Comparison of ENCODE assay signal across 21 cellular contexts in the genomic region with DNA sequence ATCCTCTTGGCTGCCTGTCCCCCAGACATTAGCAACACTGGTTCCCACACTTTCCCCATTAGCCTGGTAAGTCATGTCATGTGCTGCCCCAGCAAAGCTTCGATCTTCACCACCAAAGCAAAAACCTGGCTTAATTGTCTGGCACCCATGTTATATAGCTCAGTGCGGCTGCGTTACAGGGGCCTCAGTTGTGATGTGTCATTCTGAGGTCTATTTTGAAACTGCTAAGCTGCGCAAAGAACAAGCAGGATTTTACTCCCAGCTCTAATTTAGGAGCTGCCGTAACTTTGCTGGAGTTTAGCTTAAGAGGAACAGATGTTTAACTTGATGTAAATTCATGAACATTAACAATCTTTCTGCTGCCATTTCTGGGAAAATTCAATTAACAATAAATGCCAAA.
DNase-seq lines count a peak whose midpoint lies in the region; FAIRE-seq and TF ChIP-seq lines count a peak whose summit lies in the region.
"Had no signal": no experiment of that assay in that cellular context is flagged by ENCODE, and none has a peak within 500 bp of the region (broad histone marks: within the 10 kb centered on the region; RNA-seq: fewer than 3 reads in every experiment).

No MANE protein-coding gene starts in this region.

- no peak for FAIRE-seq in kidney (lab: Jason Lieb, UNC)
- FAIRE-seq: A549, GM12892, GM18507 had no signal

- no peaks in the 10 kb centered on the region for H3K36me3 ChIP-seq in kidney (ENCODE audit: control insufficient read depth in 1 of 2, insufficient read depth in 2 of 2, low read length in 2 of 2)
- H3K36me3 ChIP-seq: BLaER1, HAP-1 had no signal

- intact Hi-C loops in kidney (cut with DNase I), result no loop called here

- H3K4me1 Mint-ChIP-seq in endothelial cell (ENCODE audit: unreplicated experiment) (peaks cover 4% of the 10 kb centered on the region), chondrocyte (ENCODE audit: low read depth) (no peaks in the 10 kb centered on the region)
- H3K4me1 Mint-ChIP-seq: CD14-positive monocyte had no signal

- H3K27me3 Mint-ChIP-seq in endothelial cell (ENCODE audit: unreplicated experiment) (peaks cover 1% of the 10 kb centered on the region), chondrocyte (ENCODE audit: low read depth) (peaks cover 8% of the 10 kb centered on the region)

- no peak overlapping the region for H3K4me3 Mint-ChIP-seq in endothelial cell (ENCODE audit: unreplicated experiment)
- no peak overlapping the region for H3K4me3 Mint-ChIP-seq in chondrocyte (ENCODE audit: unreplicated experiment)
- H3K4me3 Mint-ChIP-seq: CD14-positive monocyte; CD4-positive, alpha-beta memory T cell had no signal

- H3K27ac Mint-ChIP-seq in endothelial cell (ENCODE audit: unreplicated experiment), result no peak overlapping the region
- no peak overlapping the region for H3K27ac Mint-ChIP-seq in chondrocyte (ENCODE audit: unreplicated experiment)
- H3K27ac Mint-ChIP-seq: CD14-positive monocyte; CD4-positive, alpha-beta memory T cell had no signal

- H3K36me3 Mint-ChIP-seq in endothelial cell (ENCODE audit: low read depth, unreplicated experiment) (no peaks in the 10 kb centered on the region), chondrocyte (ENCODE audit: low read depth) (no peaks in the 10 kb centered on the region)
- H3K36me3 Mint-ChIP-seq: CD14-positive monocyte; CD4-positive, alpha-beta memory T cell had no signal

- H3K4me1 ChIP-seq in kidney (ENCODE audit: control insufficient read depth in 1 of 2, insufficient read depth in 1 of 2, low read depth in 1 of 2, low read length in 2 of 2), result no peaks in the 10 kb centered on the region
- H3K4me1 ChIP-seq: A549 had no signal

- H3K9me3 Mint-ChIP-seq in endothelial cell (ENCODE audit: unreplicated experiment) (no peaks in the 10 kb centered on the region), chondrocyte (ENCODE audit: low read depth) (no peaks in the 10 kb centered on the region)
- H3K9me3 Mint-ChIP-seq: CD14-positive monocyte; CD4-positive, alpha-beta memory T cell had no signal

- TF ChIP-seq CTCF in kidney (IDR thresholded peaks at IDR 0.05; ENCODE audit: borderline replicate concordance, extremely low read depth, insufficient read depth), result no peak
- no peak for TF ChIP-seq CTCF in endothelial cell (IDR thresholded peaks at IDR 0.05; ENCODE audit: unreplicated experiment)
- no peak for TF ChIP-seq CTCF in chondrocyte (IDR thresholded peaks at IDR 0.05)

- no peaks in the 10 kb centered on the region for H3K9me3 ChIP-seq in kidney (ENCODE audit: control insufficient read depth in 1 of 2, low read length in 2 of 2)
- H3K9me3 ChIP-seq: A549, BLaER1, HAP-1 had no signal

- no peak overlapping the region for H3K9ac ChIP-seq in kidney (ENCODE audit: low read length in 2 of 2)
- H3K9ac ChIP-seq: BLaER1 had no signal

- H3K27ac ChIP-seq in cingulate gyrus (ENCODE audit: low read depth, low read length) (peak overlapping the region; percentile 29), kidney (ENCODE audit: low read depth in 2 of 2, low read length in 2 of 2) (no peak overlapping the region)
- H3K27ac ChIP-seq: 22Rv1, A549, BLaER1, HL-60 had no signal

- no peak overlapping the region for H3K4me3 ChIP-seq in kidney (ENCODE audit: low read length in 2 of 2)
- H3K4me3 ChIP-seq: A549, BLaER1, HAP-1 had no signal

- DNase-seq in Ammon's horn (ENCODE audit: low spot score) (peak; percentile 27), kidney (peak; percentile 4), occipital lobe (lab: John Stamatoyannopoulos, UW) (peak; percentile 18), SKM-1 (lab: John Stamatoyannopoulos, UW; ENCODE audit: unreplicated experiment) (no peak), endothelial cell (ENCODE audit: low spot score) (no peak), chondrocyte (ENCODE audit: low spot score) (no peak), epidermal melanocyte (ENCODE audit: insufficient read length, low spot score) (no peak)
- DNase-seq: AML-193; CD4-positive, alpha-beta memory T cell; DMS153; DMS79; GDM1 had no signal

Comparison
In these comparisons a context has a peak if more than half of its experiments do, and no peak if none do; other contexts are left out.
1. DNase-seq: peak in Ammon's horn (single experiment), kidney (single experiment) and occipital lobe (single experiment); none in SKM-1 (single experiment), endothelial cell (single experiment), chondrocyte (single experiment) and epidermal melanocyte (single experiment).